Comparison of ENCODE assay signal across 33 cellular contexts in genomic region chr1:213452504-213452903, GRCh38.
"Had no signal": no experiment of that assay in that cellular context is flagged by ENCODE, and none has a peak within 500 bp of the region (broad histone marks: within the 10 kb centered on the region; RNA-seq: fewer than 3 reads in every experiment).

No MANE protein-coding gene starts in this region.

- H3K4me3 ChIP-seq: ascending aorta, coronary artery, dorsolateral prefrontal cortex, esophagus squamous epithelium, gastroesophageal sphincter had no signal

- H3K27me3 ChIP-seq: ascending aorta, esophagus squamous epithelium, gastroesophageal sphincter had no signal

- DNase-seq: activated CD4-positive, alpha-beta memory T cell treated with anti-CD3 and anti-CD28 coated beads for 36 hours; activated CD4-positive, alpha-beta T cell treated with anti-CD3 and anti-CD28 coated beads for 36 hours; activated CD4-positive, alpha-beta T cell treated with anti-CD3 and anti-CD28 coated beads, Interleukin-2, amount 10 ng/mL, durations not matched to agents 24 days and 14 days; activated CD4-positive, CD25-positive, alpha-beta regulatory T cell; activated CD4-positive, CD25-positive, alpha-beta regulatory T cell treated with anti-CD3 and anti-CD28 coated beads, Interleukin-2, amount 50 U/mL, for 72 hours; activated CD8-positive, alpha-beta memory T cell treated with anti-CD3 and anti-CD28 coated beads, Interleukin-2, amount 10 ng/mL, durations not matched to agents 7 days and 5 days; activated CD8-positive, alpha-beta memory T cell treated with anti-CD3 and anti-CD28 coated beads, Interleukin-2, amount 50 U/mL, for 4 hours; activated CD8-positive, alpha-beta T cell treated with anti-CD3 and anti-CD28 coated beads, Interleukin-2, amount 10 ng/mL, durations not matched to agents 7 days and 5 days; activated effector memory CD4-positive, alpha-beta T cell treated with anti-CD3 and anti-CD28 coated beads, Interleukin-2, amount 50 U/mL, for 16 hours; activated naive CD4-positive, alpha-beta T cell treated with anti-CD3 and anti-CD28 coated beads, Interleukin-2, amount 10 ng/mL, durations not matched to agents 7 days and 5 days; activated naive CD8-positive, alpha-beta T cell treated with anti-CD3 and anti-CD28 coated beads, Interleukin-2, amount 10 ng/mL, durations not matched to agents 7 days and 5 days; activated T-cell treated with anti-CD3 and anti-CD28 coated beads, Interleukin-2, amount 50 U/mL, for 1 hour; activated T-cell treated with anti-CD3 and anti-CD28 coated beads, Interleukin-2, amount 50 U/mL, for 48 hours; dorsolateral prefrontal cortex; effector memory CD4-positive, alpha-beta T cell; erythroblast; esophagus squamous epithelium; foreskin melanocyte; T-helper 1 cell; T-helper 17 cell; T1000; WERI-Rb-1 had no signal

- H3K4me1 Mint-ChIP-seq: activated CD4-positive, alpha-beta T cell treated with anti-CD3 and anti-CD28 coated beads for 36 hours; activated CD4-positive, alpha-beta T cell treated with anti-CD3 and anti-CD28 coated beads, Interleukin-2, amount 10 ng/mL, durations not matched to agents 24 days and 14 days; activated CD8-positive, alpha-beta memory T cell treated with anti-CD3 and anti-CD28 coated beads, Interleukin-2, amount 10 ng/mL, durations not matched to agents 7 days and 5 days; activated naive CD4-positive, alpha-beta T cell treated with anti-CD3 and anti-CD28 coated beads, Interleukin-2, amount 10 ng/mL, durations not matched to agents 7 days and 5 days; activated naive CD8-positive, alpha-beta T cell treated with anti-CD3 and anti-CD28 coated beads, Interleukin-2, amount 10 ng/mL, durations not matched to agents 7 days and 5 days; central memory CD8-positive, alpha-beta T cell; T-helper 17 cell had no signal

- H3K27ac ChIP-seq: ascending aorta, coronary artery, dorsolateral prefrontal cortex, esophagus squamous epithelium, gastroesophageal sphincter, WERI-Rb-1 had no signal

- H3K9me3 ChIP-seq: ascending aorta, esophagus squamous epithelium, gastroesophageal sphincter had no signal

- FAIRE-seq: bronchial epithelial cell had no signal

- H3K27ac Mint-ChIP-seq: activated CD4-positive, alpha-beta memory T cell treated with anti-CD3 and anti-CD28 coated beads for 36 hours; activated CD4-positive, alpha-beta T cell treated with anti-CD3 and anti-CD28 coated beads for 36 hours; activated CD4-positive, alpha-beta T cell treated with anti-CD3 and anti-CD28 coated beads, Interleukin-2, amount 10 ng/mL, durations not matched to agents 24 days and 14 days; activated CD8-positive, alpha-beta memory T cell treated with anti-CD3 and anti-CD28 coated beads, Interleukin-2, amount 10 ng/mL, durations not matched to agents 7 days and 5 days; activated CD8-positive, alpha-beta T cell treated with anti-CD3 and anti-CD28 coated beads, Interleukin-2, amount 10 ng/mL, durations not matched to agents 7 days and 5 days; activated naive CD4-positive, alpha-beta T cell treated with anti-CD3 and anti-CD28 coated beads, Interleukin-2, amount 10 ng/mL, durations not matched to agents 7 days and 5 days; activated naive CD4-positive, alpha-beta T cell treated with anti-CD3 and anti-CD28 coated beads, Interleukin-2, amount 50 U/mL, for 72 hours; activated naive CD8-positive, alpha-beta T cell treated with anti-CD3 and anti-CD28 coated beads, Interleukin-2, amount 10 ng/mL, durations not matched to agents 7 days and 5 days; activated T-helper 1 cell treated with anti-CD3 and anti-CD28 coated beads, Interleukin-12 subunit alpha, Interleukin-12 subunit beta, Interleukin-2, Interleukin-4 antibody, amounts not matched to agents 30 ng/mL and 10 ng/mL and 1 ng/mL, durations not matched to agents 14 hours and 24 hours and 36 hours; activated T-helper 2 cell treated with anti-CD3 and anti-CD28 coated beads, Interferon-gamma antibody, Interleukin-2, Interleukin-4, amounts not matched to agents 10 μg/mL and 5 μg/mL and 100 μg/mL, durations not matched to agents 14 hours and 24 hours and 36 hours; brain; dendritic cell treated with granulocyte-macrophage colony-stimulating factor and Interleukin-4, amounts not matched to agents 40 ng/mL and 50 ng/mL, for 4 days; T-helper 17 cell; T-helper 2 cell treated with Interferon-gamma antibody and Interleukin-4, amounts not matched to agents 5 μg/mL and 100 μg/mL, for 36 hours had no signal

- H3K9me3 Mint-ChIP-seq: activated CD4-positive, alpha-beta memory T cell treated with anti-CD3 and anti-CD28 coated beads for 36 hours; activated CD4-positive, alpha-beta T cell treated with anti-CD3 and anti-CD28 coated beads, Interleukin-2, amount 10 ng/mL, durations not matched to agents 24 days and 14 days; activated naive CD4-positive, alpha-beta T cell treated with anti-CD3 and anti-CD28 coated beads, Interleukin-2, amount 10 ng/mL, durations not matched to agents 7 days and 5 days; activated naive CD4-positive, alpha-beta T cell treated with anti-CD3 and anti-CD28 coated beads, Interleukin-2, amount 50 U/mL, for 72 hours; activated naive CD8-positive, alpha-beta T cell treated with anti-CD3 and anti-CD28 coated beads, Interleukin-2, amount 10 ng/mL, durations not matched to agents 7 days and 5 days; activated T-helper 1 cell treated with anti-CD3 and anti-CD28 coated beads, Interleukin-12 subunit alpha, Interleukin-12 subunit beta, Interleukin-2, Interleukin-4 antibody, amounts not matched to agents 30 ng/mL and 10 ng/mL and 1 ng/mL, durations not matched to agents 14 hours and 24 hours and 36 hours; activated T-helper 2 cell treated with anti-CD3 and anti-CD28 coated beads, Interferon-gamma antibody, Interleukin-2, Interleukin-4, amounts not matched to agents 10 μg/mL and 5 μg/mL and 100 μg/mL, durations not matched to agents 14 hours and 24 hours and 36 hours; brain; central memory CD8-positive, alpha-beta T cell; dendritic cell treated with granulocyte-macrophage colony-stimulating factor and Interleukin-4, amounts not matched to agents 40 ng/mL and 50 ng/mL, for 4 days; T-helper 2 cell treated with Interferon-gamma antibody and Interleukin-4, amounts not matched to agents 5 μg/mL and 100 μg/mL, for 36 hours had no signal

- ATAC-seq: activated CD4-positive, alpha-beta T cell treated with anti-CD3 and anti-CD28 coated beads for 36 hours; activated CD8-positive, alpha-beta memory T cell treated with anti-CD3 and anti-CD28 coated beads, Interleukin-2, amount 10 ng/mL, durations not matched to agents 7 days and 5 days; activated CD8-positive, alpha-beta T cell treated with anti-CD3 and anti-CD28 coated beads, Interleukin-2, amount 10 ng/mL, durations not matched to agents 7 days and 5 days; activated naive CD4-positive, alpha-beta T cell treated with anti-CD3 and anti-CD28 coated beads, Interleukin-2, amount 50 U/mL, for 72 hours; gastroesophageal sphincter; T-helper 17 cell had no signal

- H3K4me1 ChIP-seq: esophagus squamous epithelium had no signal

- H3K27me3 Mint-ChIP-seq: activated CD4-positive, alpha-beta memory T cell treated with anti-CD3 and anti-CD28 coated beads for 36 hours; activated CD4-positive, alpha-beta T cell treated with anti-CD3 and anti-CD28 coated beads for 36 hours; activated CD4-positive, alpha-beta T cell treated with anti-CD3 and anti-CD28 coated beads, Interleukin-2, amount 10 ng/mL, durations not matched to agents 24 days and 14 days; activated CD8-positive, alpha-beta memory T cell treated with anti-CD3 and anti-CD28 coated beads, Interleukin-2, amount 10 ng/mL, durations not matched to agents 7 days and 5 days had no signal

- H3K4me3 Mint-ChIP-seq: activated CD4-positive, alpha-beta memory T cell treated with anti-CD3 and anti-CD28 coated beads for 36 hours; activated CD4-positive, alpha-beta T cell treated with anti-CD3 and anti-CD28 coated beads for 36 hours; activated CD4-positive, alpha-beta T cell treated with anti-CD3 and anti-CD28 coated beads, Interleukin-2, amount 10 ng/mL, durations not matched to agents 24 days and 14 days; activated CD8-positive, alpha-beta memory T cell treated with anti-CD3 and anti-CD28 coated beads, Interleukin-2, amount 10 ng/mL, durations not matched to agents 7 days and 5 days; activated CD8-positive, alpha-beta T cell treated with anti-CD3 and anti-CD28 coated beads, Interleukin-2, amount 10 ng/mL, durations not matched to agents 7 days and 5 days; activated naive CD4-positive, alpha-beta T cell treated with anti-CD3 and anti-CD28 coated beads, Interleukin-2, amount 10 ng/mL, durations not matched to agents 7 days and 5 days; activated naive CD8-positive, alpha-beta T cell treated with anti-CD3 and anti-CD28 coated beads, Interleukin-2, amount 10 ng/mL, durations not matched to agents 7 days and 5 days; activated T-helper 1 cell treated with anti-CD3 and anti-CD28 coated beads, Interleukin-12 subunit alpha, Interleukin-12 subunit beta, Interleukin-2, Interleukin-4 antibody, amounts not matched to agents 30 ng/mL and 10 ng/mL and 1 ng/mL, durations not matched to agents 14 hours and 24 hours and 36 hours; brain; central memory CD8-positive, alpha-beta T cell; dendritic cell treated with granulocyte-macrophage colony-stimulating factor and Interleukin-4, amounts not matched to agents 40 ng/mL and 50 ng/mL, for 4 days; T-helper 17 cell; T-helper 2 cell treated with Interferon-gamma antibody and Interleukin-4, amounts not matched to agents 5 μg/mL and 100 μg/mL, for 36 hours had no signal

- H3K36me3 Mint-ChIP-seq: activated CD4-positive, alpha-beta memory T cell treated with anti-CD3 and anti-CD28 coated beads for 36 hours; activated CD8-positive, alpha-beta memory T cell treated with anti-CD3 and anti-CD28 coated beads, Interleukin-2, amount 10 ng/mL, durations not matched to agents 7 days and 5 days; activated naive CD4-positive, alpha-beta T cell treated with anti-CD3 and anti-CD28 coated beads, Interleukin-2, amount 10 ng/mL, durations not matched to agents 7 days and 5 days; activated naive CD4-positive, alpha-beta T cell treated with anti-CD3 and anti-CD28 coated beads, Interleukin-2, amount 50 U/mL, for 72 hours; activated naive CD8-positive, alpha-beta T cell treated with anti-CD3 and anti-CD28 coated beads, Interleukin-2, amount 10 ng/mL, durations not matched to agents 7 days and 5 days; brain had no signal

- H3K36me3 ChIP-seq: ascending aorta, esophagus squamous epithelium, gastroesophageal sphincter, WERI-Rb-1 had no signal
